Comparison of ENCODE assay signal across 8 cellular contexts in the genomic region with DNA sequence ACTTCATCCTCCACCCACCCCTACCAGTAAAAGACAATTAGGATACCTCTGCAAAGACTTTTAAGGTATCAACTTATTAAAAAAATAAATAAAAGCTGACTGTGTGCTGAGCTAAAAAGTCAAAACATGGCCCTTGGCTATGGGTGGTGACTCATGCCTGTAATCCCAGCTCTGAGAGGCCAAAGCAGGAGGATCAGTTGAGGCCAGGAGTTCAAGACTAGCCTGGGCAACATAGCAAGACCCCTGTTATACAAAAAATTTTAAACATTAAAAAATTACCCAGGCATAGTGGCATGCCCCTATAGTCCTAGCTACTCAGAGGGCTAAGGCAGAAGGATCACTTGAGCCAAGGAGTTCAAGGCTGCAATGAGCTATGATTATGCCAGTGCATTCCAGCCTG.
"Had no signal": no experiment of that assay in that cellular context is flagged by ENCODE, and none has a peak within 500 bp of the region (broad histone marks: within the 10 kb centered on the region; RNA-seq: fewer than 3 reads in every experiment).

No MANE protein-coding gene starts in this region.

- H3K9me3 Mint-ChIP-seq: HFFc6, IgD-negative memory B cell had no signal

- H3K9me3 ChIP-seq: HAP-1 had no signal

- H3K27ac ChIP-seq: GM23248 had no signal

- H3K4me3 Mint-ChIP-seq: HFFc6 had no signal

- ATAC-seq: HCT116 had no signal

- H3K36me3 ChIP-seq: HAP-1 had no signal

- H3K27me3 Mint-ChIP-seq: IgD-negative memory B cell had no signal

- DNase-seq: GM23248, GOT3, H7, HFFc6, KG1 had no signal

- H3K27ac Mint-ChIP-seq: HFFc6, IgD-negative memory B cell had no signal

- H3K4me3 ChIP-seq: GM23248, HAP-1 had no signal
